Comparison of ENCODE assay signal across 19 cellular contexts in the genomic region with DNA sequence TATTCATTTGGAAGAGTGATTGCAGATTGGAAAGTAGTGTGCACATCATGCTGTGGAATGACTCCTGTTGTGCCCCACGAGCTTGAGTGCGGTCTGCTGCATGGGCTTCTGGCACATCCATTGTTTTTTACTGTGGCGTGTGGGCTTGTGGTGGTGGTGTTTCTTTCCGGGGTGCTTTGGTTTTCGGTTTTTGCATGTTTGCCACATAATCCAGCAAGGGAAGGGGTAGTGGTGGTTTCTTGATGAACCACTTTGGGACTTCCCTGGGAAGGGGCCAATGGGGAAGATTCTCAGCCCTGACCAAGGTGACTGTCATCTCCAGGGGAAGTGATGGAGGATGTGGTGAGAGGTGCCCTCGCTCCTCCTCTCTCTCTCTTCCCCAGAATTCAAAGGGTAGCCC. TPM values are rescaled to one million over a fixed set of nuclear protein-coding genes. Genes with fewer than 3 reads are reported as not detected.
A peak's percentile ranks its signal among the peaks of the same experiment; 100 is the strongest.
DNase-seq lines count a peak whose midpoint lies in the region; ATAC-seq, FAIRE-seq and TF ChIP-seq lines count a peak whose summit lies in the region.
"Had no signal": no experiment of that assay in that cellular context is flagged by ENCODE, and none has a peak within 500 bp of the region (broad histone marks: within the 10 kb centered on the region; RNA-seq: fewer than 3 reads in every experiment).

No MANE protein-coding gene starts in this region.

- H3K4me3 Mint-ChIP-seq in activated CD4-positive, alpha-beta T cell treated with anti-CD3 and anti-CD28 coated beads, Interleukin-2, amount 10 ng/mL, durations not matched to agents 7 days and 5 days, result peak overlapping the region; percentile 5
- peak overlapping the region; percentile 19 for H3K4me3 Mint-ChIP-seq in activated CD4-positive, alpha-beta memory T cell treated with anti-CD3 and anti-CD28 coated beads, Interleukin-2, amount 10 ng/mL, durations not matched to agents 7 days and 5 days

- H3K27me3 Mint-ChIP-seq in activated CD4-positive, alpha-beta T cell treated with anti-CD3 and anti-CD28 coated beads, Interleukin-2, amount 10 ng/mL, durations not matched to agents 7 days and 5 days, result no peaks in the 10 kb centered on the region
- H3K27me3 Mint-ChIP-seq in activated CD4-positive, alpha-beta memory T cell treated with anti-CD3 and anti-CD28 coated beads, Interleukin-2, amount 10 ng/mL, durations not matched to agents 7 days and 5 days, result no peaks in the 10 kb centered on the region

- no peaks in the 10 kb centered on the region for H3K9me3 ChIP-seq in GM12878 (replicated peaks; ENCODE audit: control insufficient read depth, insufficient read depth, low read length)
- H3K9me3 ChIP-seq: Caco-2, heart left ventricle, mucosa of descending colon had no signal

- SMC1A ChIA-PET in GM12878 (lab: Charles Lee; ENCODE audit: uncharacterized antibody, unreplicated experiment), result interaction anchor here (1.9 kb wide), 1 partner anchor 138 kb away, joined by 5 read pairs; no protein-coding TSS in a partner anchor

- POLR2A ChIA-PET in activated CD4-positive, alpha-beta T cell treated with anti-CD3 and anti-CD28 coated beads, Interleukin-2, amount 10 ng/mL, durations not matched to agents 7 days and 5 days (lab: Charles Lee), result no interaction called here
- POLR2A ChIA-PET in activated CD4-positive, alpha-beta memory T cell treated with anti-CD3 and anti-CD28 coated beads, Interleukin-2, amount 10 ng/mL, durations not matched to agents 7 days and 5 days (lab: Charles Lee), result no interaction called here
- POLR2A ChIA-PET in GM12878 (lab: Charles Lee), result no interaction called here

- RAD21 ChIA-PET in GM12878 (lab: Charles Lee; ENCODE audit: unreplicated experiment), result interaction anchor here (0.7 kb wide), 1 partner anchor 76 kb away, joined by 3 read pairs; no protein-coding TSS in a partner anchor

- no peaks in the 10 kb centered on the region for H3K27me3 ChIP-seq in GM12878 (replicated peaks in 1 of 2; ENCODE audit: control insufficient read depth in 2 of 2, insufficient read depth in 2 of 2, low read length in 1 of 2)
- H3K27me3 ChIP-seq: heart left ventricle had no signal

- no peaks in the 10 kb centered on the region for H4K20me1 ChIP-seq in GM12878 (ENCODE audit: control insufficient read depth, insufficient read depth)

- intact Hi-C loops in GM12878 (cut with micrococcal nuclease; ENCODE audit: unreplicated experiment), result no loop called here

- CTCF ChIA-PET in activated CD4-positive, alpha-beta T cell treated with anti-CD3 and anti-CD28 coated beads, Interleukin-2, amount 10 ng/mL, durations not matched to agents 7 days and 5 days (lab: Charles Lee), result interaction anchor here (1.3 to 1.9 kb wide), 2 partner anchors 17 to 58 kb away, joined by 3 to 4 read pairs; no protein-coding TSS in a partner anchor
- CTCF ChIA-PET in activated CD4-positive, alpha-beta memory T cell treated with anti-CD3 and anti-CD28 coated beads, Interleukin-2, amount 10 ng/mL, durations not matched to agents 7 days and 5 days (lab: Charles Lee), result interaction anchor here (1.0 to 2.0 kb wide), 2 partner anchors 17 to 139 kb away, joined by 3 to 5 read pairs; no protein-coding TSS in a partner anchor
- CTCF ChIA-PET in GM12878 (lab: Yijun Ruan, JAX), result no interaction called here

- TF ChIP-seq EP300 in GM12878 (IDR thresholded peaks at IDR 0.05; ENCODE audit: borderline replicate concordance in 1 of 2, control insufficient read depth in 1 of 2, low read depth in 2 of 2, low read length in 2 of 2), result no peak

- in situ Hi-C loops in GM12878 (cut with MboI), result no loop called here

- no peak overlapping the region for H3K9ac ChIP-seq in GM12878 (ENCODE audit: control insufficient read depth, insufficient read depth, low read length)
- H3K9ac ChIP-seq: parathyroid adenoma had no signal

- peak overlapping the region; percentile 74 for H3K27ac Mint-ChIP-seq in activated CD4-positive, alpha-beta T cell treated with anti-CD3 and anti-CD28 coated beads, Interleukin-2, amount 10 ng/mL, durations not matched to agents 7 days and 5 days
- peak overlapping the region; percentile 58 for H3K27ac Mint-ChIP-seq in activated CD4-positive, alpha-beta memory T cell treated with anti-CD3 and anti-CD28 coated beads, Interleukin-2, amount 10 ng/mL, durations not matched to agents 7 days and 5 days

- BruUV-seq in GM12878 (replicated peaks; lab: Mats Ljungman, UMichigan), result no TSS peak

- no peaks in the 10 kb centered on the region for H3K9me3 Mint-ChIP-seq in activated CD4-positive, alpha-beta T cell treated with anti-CD3 and anti-CD28 coated beads, Interleukin-2, amount 10 ng/mL, durations not matched to agents 7 days and 5 days
- no peaks in the 10 kb centered on the region for H3K9me3 Mint-ChIP-seq in activated CD4-positive, alpha-beta memory T cell treated with anti-CD3 and anti-CD28 coated beads, Interleukin-2, amount 10 ng/mL, durations not matched to agents 7 days and 5 days

- H2AFZ ChIP-seq in GM12878 (ENCODE audit: control insufficient read depth, low read depth, low read length), result no peak overlapping the region
- H2AFZ ChIP-seq: parathyroid adenoma had no signal

- TF ChIP-seq POLR2A in GM12878 (IDR thresholded peaks at IDR 0.05; ENCODE audit: low read depth, low read length), result no peak

- FAIRE-seq in GM12878 (lab: Jason Lieb, UNC), result no peak
- FAIRE-seq: A204.1, colon, G401.6 had no signal

- H3K79me2 ChIP-seq in GM12878 (ENCODE audit: control insufficient read depth, insufficient read depth, low read length), result no peaks in the 10 kb centered on the region
- H3K79me2 ChIP-seq: parathyroid adenoma had no signal

- H3K36me3 ChIP-seq in GM12878 (ENCODE audit: control insufficient read depth in 2 of 2, insufficient read depth in 2 of 2, low read length in 1 of 2), result peaks cover 54% of the 10 kb centered on the region in 2 experiments

- H3K4me1 ChIP-seq in GM12878 (ENCODE audit: control insufficient read depth, insufficient read depth, low read length), result peaks cover 63% of the 10 kb centered on the region
- H3K4me1 ChIP-seq: Caco-2, parathyroid adenoma had no signal

- H3K4me3 ChIP-seq in GM12878, result no peak overlapping the region
- H3K4me3 ChIP-seq: heart left ventricle, mucosa of descending colon, skin epidermis had no signal

- no peak overlapping the region for H3K4me2 ChIP-seq in GM12878 (ENCODE audit: control insufficient read depth, insufficient read depth)

- H3K27ac ChIP-seq in GM12878 (ENCODE audit: control insufficient read depth, insufficient read depth), result peak overlapping the region; percentile 47
- H3K27ac ChIP-seq: heart left ventricle, parathyroid adenoma had no signal

- H3K36me3 Mint-ChIP-seq in activated CD4-positive, alpha-beta T cell treated with anti-CD3 and anti-CD28 coated beads, Interleukin-2, amount 10 ng/mL, durations not matched to agents 7 days and 5 days (ENCODE audit: low read depth), result peaks cover 80% of the 10 kb centered on the region
- H3K36me3 Mint-ChIP-seq in activated CD4-positive, alpha-beta memory T cell treated with anti-CD3 and anti-CD28 coated beads, Interleukin-2, amount 10 ng/mL, durations not matched to agents 7 days and 5 days (ENCODE audit: low read depth), result peaks cover 85% of the 10 kb centered on the region

- ATAC-seq in GM12878, result peak; percentile 43
- ATAC-seq: activated CD4-positive, CD25-positive, alpha-beta regulatory T cell treated with anti-CD3 and anti-CD28 coated beads, Interleukin-2, amount 50 U/mL, for 24 hours; heart left ventricle; mucosa of descending colon had no signal

- WGBS in GM12878 (ENCODE audit: insufficient coverage, insufficient replicate concordance, low lambda C conversion rate, missing lambda C conversion rate), result 47% methylated on average over 6 of the region's 6 CpGs

- peaks cover 83% of the 10 kb centered on the region for H3K4me1 Mint-ChIP-seq in activated CD4-positive, alpha-beta T cell treated with anti-CD3 and anti-CD28 coated beads, Interleukin-2, amount 10 ng/mL, durations not matched to agents 7 days and 5 days
- H3K4me1 Mint-ChIP-seq in activated CD4-positive, alpha-beta memory T cell treated with anti-CD3 and anti-CD28 coated beads, Interleukin-2, amount 10 ng/mL, durations not matched to agents 7 days and 5 days, result peaks cover 84% of the 10 kb centered on the region

- peak; percentile 47 for DNase-seq in activated CD4-positive, alpha-beta T cell treated with anti-CD3 and anti-CD28 coated beads, Interleukin-2, amount 10 ng/mL, durations not matched to agents 7 days and 5 days
- DNase-seq in activated CD4-positive, alpha-beta T cell treated with anti-CD3 and anti-CD28 coated beads, Interleukin-2, amount 50 U/mL, for 1 hour, result no peak
- DNase-seq in activated CD4-positive, alpha-beta memory T cell treated with anti-CD3 and anti-CD28 coated beads, Interleukin-2, amount 10 ng/mL, durations not matched to agents 7 days and 5 days, result peak; percentile 67
- DNase-seq in GM12878 (ENCODE audit: low read depth, low spot score) (no peak), HuH-7 (ENCODE audit: low spot score) (no peak), NK-92 (lab: John Stamatoyannopoulos, UW; ENCODE audit: unreplicated experiment) (no peak), NCI-H510A treated with DMSO at 0.1 percent for 48 hours (lab: John Stamatoyannopoulos, UW) (no peak)
- peak; percentile 70 for DNase-seq in stimulated activated CD8-positive, alpha-beta memory T cell treated with anti-CD3 and anti-CD28 coated beads, Interleukin-4, amount 100 ng/mL, for 48 hours
- DNase-seq: mucosa of descending colon, NCI-H2029, NCI-H748 treated with DMSO at 0.1 percent for 48 hours had no signal

- no peak for TF ChIP-seq RAD21 in GM12878 (IDR thresholded peaks at IDR 0.05; ENCODE audit: insufficient read depth, low read depth, low read length)

- no peak for TF ChIP-seq CTCF in GM12878 (IDR thresholded peaks at IDR 0.05 in 2 of 3, conservative IDR thresholded peaks at IDR 0.05 in 1 of 3; ENCODE audit: control insufficient read depth in 2 of 3, extremely low read depth in 1 of 3, insufficient read depth in 1 of 3, low read depth in 3 of 3, low read length in 3 of 3)

RNA-seq across cellular contexts. Expression of gene COA5, which starts 57.0 kb away (rescaled TPM):
- 10 to 100 TPM; 21.6 to 25.3 TPM for total RNA-seq in activated CD4-positive, alpha-beta T cell treated with anti-CD3 and anti-CD28 coated beads, Interleukin-2, amount 10 ng/mL, durations not matched to agents 7 days and 5 days
- 10 to 100 TPM; 26.3 TPM for total RNA-seq in activated CD4-positive, alpha-beta memory T cell treated with anti-CD3 and anti-CD28 coated beads, Interleukin-2, amount 10 ng/mL, durations not matched to agents 7 days and 5 days
- 37.3 and 39.2 TPM in 2 replicates for total RNA-seq in GM12878 (2013; cell fraction: nucleolus; rRNA removed)
- total RNA-seq in GM12878 (2014; rRNA removed), result 35.5 and 41.7 TPM in 2 replicates
- total RNA-seq in GM12878 (2014; rRNA removed; fragmentation: Illumina TruSeq; extraction: Trizol), result 22.9 and 24.0 TPM in 2 replicates
- total RNA-seq in GM12878 (2021), result 26.9 and 29.7 TPM in 2 replicates
- 12.5 TPM for polyA plus RNA-seq in GM12878 (2011; ENCODE audit: low read depth)
- 49.9 and 90.9 TPM in 2 replicates for polyA plus RNA-seq in GM12878 (2011; rRNA removed)
- 20.4 and 23.6 TPM in 2 replicates for polyA plus RNA-seq in GM12878 (2011; cell fraction: cytosol; rRNA removed)
- polyA plus RNA-seq in GM12878 (2011; cell fraction: nucleus; rRNA removed), result 29.8 and 34.9 TPM in 2 replicates
- polyA plus RNA-seq in GM12878 (2012), result 37.0 and 43.2 TPM in 2 replicates
- polyA plus RNA-seq in GM12878 (2014; fragmentation: Illumina TruSeq; extraction: Trizol), result 20.7 and 21.4 TPM in 2 replicates
- polyA plus RNA-seq in GM12878 (2014; fragmentation: Nextera tagmentation; extraction: Ambion mirVana), result 10 to 100 TPM; 21.4 to 40.3 TPM
- polyA plus RNA-seq in GM12878 (2014; rRNA removed), result 42.8 and 49.3 TPM in 2 replicates
- polyA plus RNA-seq in GM12878 (2016; fragmentation: Nextera tagmentation; extraction: Ambion mirVana), result 10 to 100 TPM; 58.8 to 63.3 TPM
- polyA minus RNA-seq in GM12878 (2011; rRNA and poly(A)+ RNA removed), result 5.3 and 7.0 TPM in 2 replicates
- 4.8 and 6.5 TPM in 2 replicates for polyA minus RNA-seq in GM12878 (2011; cell fraction: cytosol; rRNA and poly(A)+ RNA removed)
- 12.6 and 22.5 TPM in 2 replicates for polyA minus RNA-seq in GM12878 (2011; cell fraction: nucleus; rRNA and poly(A)+ RNA removed)

RNA-seq across cellular contexts. Expression of gene UNC50, which starts 57.1 kb away (rescaled TPM):
- 10 to 100 TPM; 25.6 to 31.1 TPM for total RNA-seq in activated CD4-positive, alpha-beta T cell treated with anti-CD3 and anti-CD28 coated beads, Interleukin-2, amount 10 ng/mL, durations not matched to agents 7 days and 5 days
- total RNA-seq in activated CD4-positive, alpha-beta memory T cell treated with anti-CD3 and anti-CD28 coated beads, Interleukin-2, amount 10 ng/mL, durations not matched to agents 7 days and 5 days, result 10 to 100 TPM; 32.7 to 32.8 TPM
- 58.0 and 61.0 TPM in 2 replicates for total RNA-seq in GM12878 (2013; cell fraction: nucleolus; rRNA removed)
- 34.6 and 34.8 TPM in 2 replicates for total RNA-seq in GM12878 (2014; rRNA removed)
- 27.9 and 28.0 TPM in 2 replicates for total RNA-seq in GM12878 (2014; rRNA removed; fragmentation: Illumina TruSeq; extraction: Trizol)
- total RNA-seq in GM12878 (2021), result 25.5 and 25.8 TPM in 2 replicates
- 15.3 TPM for polyA plus RNA-seq in GM12878 (2011; ENCODE audit: low read depth)
- polyA plus RNA-seq in GM12878 (2011; rRNA removed), result 60.3 and 77.1 TPM in 2 replicates
- polyA plus RNA-seq in GM12878 (2011; cell fraction: cytosol; rRNA removed), result 22.9 and 32.3 TPM in 2 replicates
- 38.9 and 45.6 TPM in 2 replicates for polyA plus RNA-seq in GM12878 (2011; cell fraction: nucleus; rRNA removed)
- polyA plus RNA-seq in GM12878 (2012), result 23.9 and 26.4 TPM in 2 replicates
- 34.8 and 42.4 TPM in 2 replicates for polyA plus RNA-seq in GM12878 (2014; fragmentation: Illumina TruSeq; extraction: Trizol)
- polyA plus RNA-seq in GM12878 (2014; fragmentation: Nextera tagmentation; extraction: Ambion mirVana), result 10 to 100 TPM; 40.8 to 59.5 TPM
- polyA plus RNA-seq in GM12878 (2014; rRNA removed), result 33.1 TPM in 2 replicates
- 10 to 100 TPM; 68.1 to 76.3 TPM for polyA plus RNA-seq in GM12878 (2016; fragmentation: Nextera tagmentation; extraction: Ambion mirVana)
- polyA minus RNA-seq in GM12878 (2011; rRNA and poly(A)+ RNA removed), result 13.5 and 14.5 TPM in 2 replicates
- polyA minus RNA-seq in GM12878 (2011; cell fraction: cytosol; rRNA and poly(A)+ RNA removed), result 4.0 and 7.1 TPM in 2 replicates
- 16.3 and 22.8 TPM in 2 replicates for polyA minus RNA-seq in GM12878 (2011; cell fraction: nucleus; rRNA and poly(A)+ RNA removed)

Comparison
In these comparisons a context has a peak if more than half of its experiments do, and no peak if none do; other contexts are left out.
1. DNase-seq: peak in activated CD4-positive, alpha-beta T cell treated with anti-CD3 and anti-CD28 coated beads, Interleukin-2, amount 10 ng/mL, durations not matched to agents 7 days and 5 days (single experiment), activated CD4-positive, alpha-beta memory T cell treated with anti-CD3 and anti-CD28 coated beads, Interleukin-2, amount 10 ng/mL, durations not matched to agents 7 days and 5 days (single experiment) and stimulated activated CD8-positive, alpha-beta memory T cell treated with anti-CD3 and anti-CD28 coated beads, Interleukin-4, amount 100 ng/mL, for 48 hours (single experiment); none in activated CD4-positive, alpha-beta T cell treated with anti-CD3 and anti-CD28 coated beads, Interleukin-2, amount 50 U/mL, for 1 hour (single experiment), GM12878 (single experiment), HuH-7 (single experiment), NK-92 (single experiment) and NCI-H510A treated with DMSO at 0.1 percent for 48 hours (single experiment).